Comparison of ENCODE assay signal across 26 cellular contexts in the genomic region with DNA sequence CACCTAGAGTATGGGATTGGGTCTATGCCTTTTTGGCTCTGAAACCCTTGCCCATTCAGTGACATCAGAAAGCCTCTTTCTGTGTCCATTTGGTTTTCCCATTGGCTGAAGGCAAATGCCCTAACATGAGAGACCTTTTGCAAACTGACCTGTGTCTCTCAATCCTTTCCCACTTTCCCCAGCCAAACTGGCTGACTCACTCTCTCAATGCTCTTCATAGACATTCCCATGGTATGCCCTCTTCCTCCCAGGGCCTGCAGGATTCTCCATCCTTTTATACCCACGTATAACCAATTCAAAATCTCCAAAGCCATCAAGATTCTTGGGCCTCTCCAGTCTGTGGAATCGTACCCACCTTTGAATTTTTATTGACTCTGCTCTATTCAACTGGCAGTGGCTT.
"Had no signal": no experiment of that assay in that cellular context is flagged by ENCODE, and none has a peak within 500 bp of the region (broad histone marks: within the 10 kb centered on the region; RNA-seq: fewer than 3 reads in every experiment).

No MANE protein-coding gene starts in this region.

- H3K27ac Mint-ChIP-seq: immature natural killer cell; mesothelial cell of epicardium; natural killer cell treated with Interleukin-12 subunit alpha and Interleukin-12 subunit beta and Interleukin-15 and Interleukin-18, amount 100 ng/mL, for 72 hours; progenitor cell of endocrine pancreas; stimulated activated naive CD8-positive, alpha-beta T cell treated with anti-CD3 and anti-CD28 coated beads, Interleukin-15, amount 100 ng/mL, for 72 hours had no signal

- H3K79me2 ChIP-seq: parathyroid adenoma had no signal

- DNase-seq: dorsolateral prefrontal cortex; effector CD4-positive, alpha-beta T cell; foreskin melanocyte; hypothalamus; immature natural killer cell; mesenchymal stem cell; mucosa of descending colon; naive B cell; right lobe of liver; small intestine; stimulated activated CD4-positive, alpha-beta T cell treated with anti-CD3 and anti-CD28 coated beads, Interleukin-15, amount 100 ng/mL, for 24 hours; stimulated activated CD4-positive, alpha-beta T cell treated with anti-CD3 and anti-CD28 coated beads, Interleukin-2, amount 100 ng/mL, for 48 hours; stimulated activated naive CD4-positive, alpha-beta T cell; stimulated activated naive CD8-positive, alpha-beta T cell treated with anti-CD3 and anti-CD28 coated beads, Interleukin-15, amount 100 ng/mL, for 72 hours; trophoblast cell had no signal

- H3K4me3 ChIP-seq: dorsolateral prefrontal cortex, esophagus muscularis mucosa, lung, mucosa of descending colon, right lobe of liver, suprapubic skin had no signal

- H2AFZ ChIP-seq: parathyroid adenoma had no signal

- FAIRE-seq: colon, keratinocyte, small intestine had no signal

- H3K27ac ChIP-seq: dorsolateral prefrontal cortex, esophagus muscularis mucosa, neutrophil, parathyroid adenoma, right lobe of liver, suprapubic skin had no signal

- H3K27me3 ChIP-seq: esophagus muscularis mucosa, neutrophil, right lobe of liver, suprapubic skin had no signal

- H3K4me1 ChIP-seq: esophagus muscularis mucosa, parathyroid adenoma, right lobe of liver, suprapubic skin had no signal

- H3K9ac ChIP-seq: parathyroid adenoma had no signal

- H3K9me3 ChIP-seq: esophagus muscularis mucosa, mucosa of descending colon, neutrophil, right lobe of liver, suprapubic skin had no signal

- H3K27me3 Mint-ChIP-seq: naive B cell, progenitor cell of endocrine pancreas had no signal

- H3K4me1 Mint-ChIP-seq: immature natural killer cell, neural crest cell had no signal

- H3K9me3 Mint-ChIP-seq: natural killer cell treated with Interleukin-12 subunit alpha and Interleukin-12 subunit beta and Interleukin-15 and Interleukin-18, amount 100 ng/mL, for 72 hours; neural crest cell; stimulated activated naive CD8-positive, alpha-beta T cell treated with anti-CD3 and anti-CD28 coated beads, Interleukin-15, amount 100 ng/mL, for 72 hours had no signal

- H3K36me3 Mint-ChIP-seq: immature natural killer cell; mesothelial cell of epicardium; natural killer cell treated with Interleukin-12 subunit alpha and Interleukin-12 subunit beta and Interleukin-15 and Interleukin-18, amount 100 ng/mL, for 72 hours had no signal

- H3K36me3 ChIP-seq: esophagus muscularis mucosa, neutrophil, right lobe of liver, suprapubic skin had no signal

- H3K4me3 Mint-ChIP-seq: immature natural killer cell; mesothelial cell of epicardium; natural killer cell treated with Interleukin-12 subunit alpha and Interleukin-12 subunit beta and Interleukin-15 and Interleukin-18, amount 100 ng/mL, for 72 hours; neural crest cell; stimulated activated naive CD8-positive, alpha-beta T cell treated with anti-CD3 and anti-CD28 coated beads, Interleukin-15, amount 100 ng/mL, for 72 hours had no signal
